Comparison of ENCODE assay signal across 9 cellular contexts in the genomic region with DNA sequence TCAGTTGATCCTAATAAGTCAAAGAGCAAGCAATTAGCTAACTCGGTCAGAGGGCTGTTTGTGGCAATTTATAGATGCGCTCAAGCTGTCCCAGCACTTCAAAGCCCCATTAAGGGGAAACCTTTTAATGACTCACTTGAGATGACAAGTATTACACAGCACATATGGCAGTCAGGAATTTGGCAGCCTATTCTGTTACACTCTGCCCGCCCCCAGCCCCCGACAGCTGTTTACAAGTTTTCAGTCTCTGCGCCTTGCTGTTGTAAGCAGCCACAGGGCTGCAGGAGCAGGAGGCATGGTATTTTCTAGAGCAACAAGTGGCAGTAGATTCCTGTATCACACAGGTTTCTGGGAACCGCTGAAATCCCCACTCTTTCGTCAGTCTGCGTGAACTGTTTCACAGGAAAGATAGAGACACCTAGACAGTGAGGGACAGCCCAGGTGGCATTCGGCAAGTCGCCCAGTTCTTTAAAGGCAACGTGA.
DNase-seq lines count a peak whose midpoint lies in the region; ATAC-seq and TF ChIP-seq lines count a peak whose summit lies in the region.
"Had no signal": no experiment of that assay in that cellular context is flagged by ENCODE, and none has a peak within 500 bp of the region (broad histone marks: within the 10 kb centered on the region; RNA-seq: fewer than 3 reads in every experiment).

No MANE protein-coding gene starts in this region.

- intact Hi-C loops in MCF 10A (cut with micrococcal nuclease) (no loop called here), breast epithelium (cut with DNase I; ENCODE audit: low total_unique reads) (no loop called here), left cardiac atrium (cut with DNase I) (no loop called here), upper lobe of right lung (cut with DNase I) (no loop called here)

- DNase-seq in MCF 10A (ENCODE audit: unreplicated experiment) = peak; percentile 25
- DNase-seq in breast epithelium (ENCODE audit: low spot score in 2 of 2) = no peak
- DNase-seq in RPMI7951 (ENCODE audit: low read depth) = peak; percentile 79
- peak; percentile 29 for DNase-seq in left cardiac atrium
- no peak for DNase-seq in upper lobe of right lung
- no peak for DNase-seq in HuH-7.5 (ENCODE audit: low spot score)
- no peak for DNase-seq in NOMO-1 (lab: John Stamatoyannopoulos, UW; ENCODE audit: unreplicated experiment in 2 of 2)
- DNase-seq in activated CD8-positive, alpha-beta memory T cell treated with anti-CD3 and anti-CD28 coated beads, Interleukin-2, amount 50 U/mL, for 4 hours = no peak
- DNase-seq: MM.1S had no signal

- POLR2A ChIA-PET in MCF 10A (lab: Yijun Ruan, JAX) = interaction anchor here (0.6 kb wide), 1 partner anchor 1623 kb away, joined by 4 read pairs; no protein-coding TSS in a partner anchor

- H3K27ac ChIP-seq in breast epithelium (no peak overlapping the region), upper lobe of right lung (no peak overlapping the region)

- peak; percentile 74 to 90 for ATAC-seq in left cardiac atrium
- ATAC-seq in upper lobe of right lung = peak; percentile 46

- H3K36me3 ChIP-seq in breast epithelium = no peaks in the 10 kb centered on the region
- no peaks in the 10 kb centered on the region for H3K36me3 ChIP-seq in upper lobe of right lung

- H3K4me3 Mint-ChIP-seq in MCF 10A (ENCODE audit: unreplicated experiment) = no peak overlapping the region

- no peaks in the 10 kb centered on the region for H3K9me3 Mint-ChIP-seq in MCF 10A (ENCODE audit: unreplicated experiment)

- CTCF ChIA-PET in MCF 10A (lab: Yijun Ruan, JAX) = interaction anchor here (0.5 to 0.6 kb wide), 5 partner anchors 18 to 873 kb away, joined by 3 to 4 read pairs (median 3); no protein-coding TSS in a partner anchor

- H3K27me3 ChIP-seq in breast epithelium = no peaks in the 10 kb centered on the region
- H3K27me3 ChIP-seq in upper lobe of right lung = no peaks in the 10 kb centered on the region

- TF ChIP-seq CTCF in MCF 10A (IDR thresholded peaks at IDR 0.05; ENCODE audit: unreplicated experiment) (no peak), breast epithelium (IDR thresholded peaks at IDR 0.05) (no peak), upper lobe of right lung (IDR thresholded peaks at IDR 0.05) (no peak)

- no peaks in the 10 kb centered on the region for H3K27me3 Mint-ChIP-seq in MCF 10A (ENCODE audit: insufficient read depth, unreplicated experiment)

- peaks cover 6% of the 10 kb centered on the region for H3K36me3 Mint-ChIP-seq in MCF 10A (ENCODE audit: insufficient read depth, unreplicated experiment)

- no peak overlapping the region for H3K27ac Mint-ChIP-seq in MCF 10A (ENCODE audit: low read depth, unreplicated experiment)

- no TSS peak for BruUV-seq in MCF 10A (replicated peaks; lab: Mats Ljungman, UMichigan)

- H3K9me3 ChIP-seq in breast epithelium (no peaks in the 10 kb centered on the region), upper lobe of right lung (no peaks in the 10 kb centered on the region)

- no peak for TF ChIP-seq POLR2A in breast epithelium (IDR thresholded peaks at IDR 0.05)

- H3K4me1 ChIP-seq in breast epithelium = no peaks in the 10 kb centered on the region
- no peaks in the 10 kb centered on the region for H3K4me1 ChIP-seq in upper lobe of right lung

- H3K4me3 ChIP-seq in breast epithelium = no peak overlapping the region
- H3K4me3 ChIP-seq in upper lobe of right lung = no peak overlapping the region

- H3K4me1 Mint-ChIP-seq in MCF 10A (ENCODE audit: insufficient read depth, unreplicated experiment) = no peaks in the 10 kb centered on the region

Comparison
In these comparisons a context has a peak if more than half of its experiments do, and no peak if none do; other contexts are left out.
1. DNase-seq: peak in MCF 10A (single experiment), RPMI7951 (single experiment) and left cardiac atrium (single experiment); none in breast epithelium (0 of 2), upper lobe of right lung (single experiment), HuH-7.5 (single experiment), NOMO-1 (0 of 2) and activated CD8-positive, alpha-beta memory T cell treated with anti-CD3 and anti-CD28 coated beads, Interleukin-2, amount 50 U/mL, for 4 hours (single experiment).